Comparison of ENCODE assay signal across 8 cellular contexts in genomic region chr11:74749965-74750296, GRCh38. TPM values are rescaled to one million over a fixed set of nuclear protein-coding genes. Genes with fewer than 3 reads are reported as not detected.
A peak's percentile ranks its signal among the peaks of the same experiment; 100 is the strongest.
DNase-seq lines count a peak whose midpoint lies in the region; ATAC-seq and TF ChIP-seq lines count a peak whose summit lies in the region.

No MANE protein-coding gene starts in this region.

- H3K9me3 ChIP-seq in A673 (ENCODE audit: low read depth, low read length, poor library complexity, severe bottlenecking) (no peaks in the 10 kb centered on the region), HUES48 (ENCODE audit: control insufficient read depth, insufficient read depth, low read length) (no peaks in the 10 kb centered on the region), breast epithelium (no peaks in the 10 kb centered on the region), mononuclear cell (ENCODE audit: low read depth, low read length) (no peaks in the 10 kb centered on the region), mucosa of descending colon (no peaks in the 10 kb centered on the region)

- intact Hi-C loops in A673 (cut with micrococcal nuclease; ENCODE audit: unreplicated experiment) (no loop called here), breast epithelium (cut with DNase I; ENCODE audit: low total_unique reads) (no loop called here), mucosa of descending colon (cut with DNase I, micrococcal nuclease) (no loop called here)

- TF ChIP-seq POLR2A in breast epithelium (IDR thresholded peaks at IDR 0.05) = no peak

- H3K4me1 ChIP-seq in A673 (ENCODE audit: insufficient read depth, low read length, poor library complexity, severe bottlenecking) = peaks cover 17% of the 10 kb centered on the region
- peaks cover 31% of the 10 kb centered on the region for H3K4me1 ChIP-seq in HUES48 (ENCODE audit: control insufficient read depth, insufficient read depth, low read length)
- H3K4me1 ChIP-seq in breast epithelium = peaks cover 4% of the 10 kb centered on the region in 2 donors
- H3K4me1 ChIP-seq in mononuclear cell (ENCODE audit: insufficient read depth, low read length) = peaks cover 39% of the 10 kb centered on the region
- H3K4me1 ChIP-seq in mucosa of descending colon (ENCODE audit: low read depth) = peaks cover 14% of the 10 kb centered on the region

- no peak for DNase-seq in A673 (ENCODE audit: low spot score)
- no peak for DNase-seq in breast epithelium (ENCODE audit: low spot score in 2 of 2)
- no peak for DNase-seq in stimulated activated CD4-positive, alpha-beta T cell treated with anti-CD3 and anti-CD28 coated beads, Interleukin-4, amount 100 ng/mL, for 24 hours
- DNase-seq in mucosa of descending colon = no peak
- no peak for DNase-seq in NCI-H1417 treated with DMSO at 0.1 percent for 48 hours (lab: John Stamatoyannopoulos, UW)

- TF ChIP-seq CTCF in A673 (conservative IDR thresholded peaks at IDR 0.05; ENCODE audit: low read depth, low read length) = no peak
- TF ChIP-seq CTCF in breast epithelium (IDR thresholded peaks at IDR 0.05) = no peak
- TF ChIP-seq CTCF in mucosa of descending colon (IDR thresholded peaks at IDR 0.05) = no peak

- ATAC-seq in mucosa of descending colon (no peak), GM21526 (IDR thresholded peaks at IDR 0.05; ENCODE audit: low FRiP score, unreplicated experiment) (no peak)

- BruUV-seq in A673 (replicated peaks; lab: Mats Ljungman, UMichigan) = TSS peak; percentile 82

- POLR2A ChIA-PET in A673 (lab: Charles Lee; ENCODE audit: low non-redundant PET) = no interaction called here

- H3K27me3 ChIP-seq in A673 (replicated peaks; ENCODE audit: insufficient read depth, low read depth, low read length, poor library complexity) (peaks cover 5% of the 10 kb centered on the region), HUES48 (ENCODE audit: control insufficient read depth, insufficient read depth, low read length) (no peaks in the 10 kb centered on the region), breast epithelium (no peaks in the 10 kb centered on the region), mononuclear cell (ENCODE audit: insufficient read depth, low read length) (no peaks in the 10 kb centered on the region)

- H3K4me3 ChIP-seq in A673 (ENCODE audit: low read depth, low read length, poor library complexity, severe bottlenecking) (peak overlapping the region; percentile 70), HUES48 (ENCODE audit: low read depth, low read length) (peak overlapping the region; percentile 66), breast epithelium (peak overlapping the region; percentile 84 to 90 (median 84)), mononuclear cell (ENCODE audit: low read length) (peak overlapping the region; percentile 76), mucosa of descending colon (no peak overlapping the region)

- H3K9ac ChIP-seq in HUES48 (ENCODE audit: low read depth, low read length) = no peak overlapping the region; the same call in 1 of the 2 replicates

- no peak overlapping the region for H3K27ac ChIP-seq in A673 (ENCODE audit: low read depth, low read length, poor library complexity, severe bottlenecking)
- H3K27ac ChIP-seq in HUES48 (ENCODE audit: low read depth, low read length) = no peak overlapping the region
- H3K27ac ChIP-seq in breast epithelium = peak overlapping the region; percentile 97

- no peaks in the 10 kb centered on the region for H3K36me3 ChIP-seq in A673 (ENCODE audit: insufficient read depth, low read length, poor library complexity, severe bottlenecking)
- no peaks in the 10 kb centered on the region for H3K36me3 ChIP-seq in HUES48 (ENCODE audit: control insufficient read depth, insufficient read depth, low read length)
- no peaks in the 10 kb centered on the region for H3K36me3 ChIP-seq in breast epithelium
- H3K36me3 ChIP-seq in mucosa of descending colon (ENCODE audit: low read depth) = no peaks in the 10 kb centered on the region

- CTCF ChIA-PET in A673 (lab: Charles Lee) = interaction anchor here (0.7 kb wide), 1 partner anchor 47 kb away, joined by 3 read pairs; no protein-coding TSS in a partner anchor

RNA-seq across cellular contexts. Expression of gene RNF169, which starts 1.3 kb away (rescaled TPM):
- 19.7 and 20.6 TPM in 2 replicates for total RNA-seq in A673 (2021)
- 10 to 100 TPM; 16.5 to 36.1 (median 27.2) TPM for total RNA-seq in breast epithelium
- total RNA-seq in mononuclear cell = 29.5 TPM
- total RNA-seq in mucosa of descending colon = 10 to 100 TPM; 12.5 to 22.0 (median 14.0) TPM

RNA-seq across cellular contexts. Expression of gene CHRDL2, which starts 18.7 kb away (rescaled TPM):
- total RNA-seq in A673 (2021) = 7.7 and 11.6 TPM in 2 replicates
- 1 to 10 TPM in 1 of 3 donors, not detected in 2; 4.2 TPM for total RNA-seq in breast epithelium
- total RNA-seq in mononuclear cell = not detected
- total RNA-seq in mucosa of descending colon = 10 to 100 TPM in 2 of 3 donors, not detected in 1; 41.2 to 52.2 TPM

Comparison
In these comparisons a context has a peak if more than half of its experiments do, and no peak if none do; other contexts are left out.
1. H3K27ac ChIP-seq: peak in breast epithelium (2 of 2); none in A673 (single experiment) and HUES48 (single experiment).